In genomic region chr11:116170526-116171120, GRCh38 we compare ENCODE assay signal across 12 cellular contexts.
DNase-seq lines count a peak whose midpoint lies in the region; ATAC-seq and TF ChIP-seq lines count a peak whose summit lies in the region.
"Had no signal": no experiment of that assay in that cellular context is flagged by ENCODE, and none has a peak within 500 bp of the region (broad histone marks: within the 10 kb centered on the region; RNA-seq: fewer than 3 reads in every experiment).

No MANE protein-coding gene starts in this region.

- no peaks in the 10 kb centered on the region for H3K79me2 ChIP-seq in smooth muscle cell (ENCODE audit: low read depth)

- TF ChIP-seq CTCF in breast epithelium (IDR thresholded peaks at IDR 0.05): no peak
- TF ChIP-seq CTCF in smooth muscle cell (IDR thresholded peaks at IDR 0.05; ENCODE audit: borderline replicate concordance, insufficient read depth, poor library complexity, severe bottlenecking): peak; percentile 12

- no peak overlapping the region for H3K4me3 Mint-ChIP-seq in T-helper 17 cell
- H3K4me3 Mint-ChIP-seq: activated T-cell treated with anti-CD3 and anti-CD28 coated beads, Interleukin-2, amount 50 U/mL, for 72 hours; stimulated activated naive CD8-positive, alpha-beta T cell treated with anti-CD3 and anti-CD28 coated beads, Interleukin-15, Interleukin-2, amounts not matched to agents 100 ng/mL and 50 ng/mL, for 24 hours had no signal

- H3K4me1 Mint-ChIP-seq in T-helper 17 cell: no peaks in the 10 kb centered on the region

- H3K4me3 ChIP-seq in breast epithelium: no peak overlapping the region
- H3K4me3 ChIP-seq in smooth muscle cell: no peak overlapping the region

- H2AFZ ChIP-seq in smooth muscle cell (ENCODE audit: low read depth): no peak overlapping the region

- 68% methylated on average over 8 of the region's 8 CpGs for WGBS in smooth muscle cell (ENCODE audit: low lambda C conversion rate)

- H3K4me1 ChIP-seq in breast epithelium (no peaks in the 10 kb centered on the region), smooth muscle cell (ENCODE audit: low read depth) (peaks cover 11% of the 10 kb centered on the region)

- no peaks in the 10 kb centered on the region for H3K27me3 ChIP-seq in breast epithelium
- no peaks in the 10 kb centered on the region for H3K27me3 ChIP-seq in smooth muscle cell (ENCODE audit: low read depth)
- H3K27me3 ChIP-seq: neutrophil had no signal

- H3K36me3 ChIP-seq in breast epithelium (no peaks in the 10 kb centered on the region), smooth muscle cell (ENCODE audit: low read depth) (no peaks in the 10 kb centered on the region)
- H3K36me3 ChIP-seq: neutrophil had no signal

- H3K27ac ChIP-seq in breast epithelium: no peak overlapping the region
- no peak overlapping the region for H3K27ac ChIP-seq in smooth muscle cell (ENCODE audit: low read depth)
- H3K27ac ChIP-seq: neutrophil had no signal

- intact Hi-C loops in breast epithelium (cut with DNase I; ENCODE audit: low total_unique reads): no loop called here

- in situ Hi-C loops in T47D (cut with HindIII; ENCODE audit: low pct_unique_long_range_greater_than_20kb, low sequenced_read_pairs): no loop called here

- H3F3A ChIP-seq in smooth muscle cell (ENCODE audit: low read depth): no peaks in the 10 kb centered on the region

- no peak overlapping the region for H3K4me2 ChIP-seq in smooth muscle cell

- TF ChIP-seq POLR2A in breast epithelium (IDR thresholded peaks at IDR 0.05): no peak

- peak; percentile 30 to 42 for DNase-seq in T47D (ENCODE audit: low read depth in 1 of 2, low spot score in 1 of 2)
- DNase-seq in breast epithelium (ENCODE audit: low spot score in 2 of 2): no peak
- DNase-seq in NCI-H146 (lab: John Stamatoyannopoulos, UW): peak; percentile 57
- DNase-seq in ecto neural progenitor cell (ENCODE audit: low spot score): peak; percentile 38
- DNase-seq in smooth muscle cell (lab: John Stamatoyannopoulos, UW; ENCODE audit: unreplicated experiment): no peak
- DNase-seq in T-helper 2 cell: no peak
- DNase-seq in T-helper 9 cell: no peak
- no peak for DNase-seq in T-helper 17 cell
- DNase-seq: activated T-cell treated with anti-CD3 and anti-CD28 coated beads, Interleukin-2, amount 50 U/mL, for 72 hours; stimulated activated CD4-positive, alpha-beta T cell treated with anti-CD3 and anti-CD28 coated beads, Interleukin-1b, Interleukin-23, amount 100 ng/mL, for 48 hours had no signal

- peaks cover 10% of the 10 kb centered on the region for H3K27me3 Mint-ChIP-seq in T-helper 17 cell

- no peaks in the 10 kb centered on the region for H4K20me1 ChIP-seq in smooth muscle cell (ENCODE audit: low read depth)

- no peaks in the 10 kb centered on the region for H3K36me3 Mint-ChIP-seq in T-helper 17 cell (ENCODE audit: low read depth)

- H3K9me3 ChIP-seq in breast epithelium: no peaks in the 10 kb centered on the region
- no peaks in the 10 kb centered on the region for H3K9me3 ChIP-seq in smooth muscle cell (replicated peaks; ENCODE audit: low read depth)
- no peaks in the 10 kb centered on the region for H3K9me3 ChIP-seq in T-helper 17 cell (ENCODE audit: control insufficient read depth, low read length, poor library complexity, severe bottlenecking)
- H3K9me3 ChIP-seq: neutrophil had no signal

- ATAC-seq in T-helper 17 cell: no peak
- ATAC-seq: activated T-cell treated with anti-CD3 and anti-CD28 coated beads, Interleukin-2, amount 50 U/mL, for 72 hours had no signal

- no peak overlapping the region for H3K27ac Mint-ChIP-seq in T-helper 17 cell
- H3K27ac Mint-ChIP-seq: activated T-cell treated with anti-CD3 and anti-CD28 coated beads, Interleukin-2, amount 50 U/mL, for 72 hours; stimulated activated naive CD8-positive, alpha-beta T cell treated with anti-CD3 and anti-CD28 coated beads, Interleukin-15, Interleukin-2, amounts not matched to agents 100 ng/mL and 50 ng/mL, for 24 hours had no signal

- H3K9ac ChIP-seq in smooth muscle cell (ENCODE audit: low read depth): no peak overlapping the region

Comparison
In these comparisons a context has a peak if more than half of its experiments do, and no peak if none do; other contexts are left out.
1. DNase-seq: peak in T47D (2 of 2), NCI-H146 (single experiment) and ecto neural progenitor cell (single experiment); none in breast epithelium (0 of 2), smooth muscle cell (single experiment), T-helper 2 cell (0 of 5), T-helper 9 cell (single experiment) and T-helper 17 cell (0 of 3).